In the genomic region with DNA sequence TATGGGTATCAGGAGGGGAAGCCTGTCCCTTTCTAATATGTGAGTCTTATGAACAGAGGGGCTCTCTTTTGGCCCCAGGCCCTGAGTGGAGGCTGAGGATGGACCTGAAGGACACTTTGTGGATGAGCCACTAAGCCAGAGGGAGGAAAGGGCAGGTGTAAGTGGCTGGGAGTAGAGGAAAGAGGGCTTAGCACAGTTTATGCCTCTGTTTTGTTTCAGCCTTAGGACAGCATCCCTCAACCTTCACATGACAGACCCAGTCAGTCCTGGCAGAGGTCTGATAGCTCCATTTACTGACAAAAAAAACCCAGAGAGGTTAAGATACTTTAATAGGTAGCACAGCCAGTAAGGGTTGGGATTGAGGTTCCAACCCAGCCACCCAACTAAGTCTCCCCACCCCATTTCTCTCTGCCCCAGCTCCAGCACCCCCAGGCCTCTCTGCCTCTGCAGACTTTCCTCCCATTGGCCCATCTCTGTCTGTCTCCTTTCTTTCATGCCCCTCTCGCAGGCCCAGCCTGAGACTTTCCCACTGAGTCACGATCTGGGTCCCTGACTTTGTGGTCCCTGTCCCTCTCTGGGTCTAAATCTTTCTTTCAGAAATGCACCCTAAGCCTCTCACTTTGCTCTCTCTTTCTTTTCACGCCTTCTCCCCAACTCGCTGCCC, we compare ENCODE assay signal across 2 cellular contexts.
A peak's percentile ranks its signal among the peaks of the same experiment; 100 is the strongest.
TF ChIP-seq lines count a peak whose summit lies in the region.

No MANE protein-coding gene starts in this region.

TF ChIP-seq in HepG2, 621 proteins besides CTCF, POLR2A, EP300 and RAD21:
- TF ChIP-seq SRSF1 (optimal IDR thresholded peaks at IDR 0.05; ENCODE audit: low read depth, low read length) (no peak), ZNF768 (CRISPR knock-in tag; IDR thresholded peaks at IDR 0.05) (0 out of 2 replicates have a peak, but pooled peaks have one; percentile 24)
TF ChIP-seq in HepG2: peak in this region for 1.

TF ChIP-seq in HEK293T, 16 proteins besides CTCF, POLR2A, EP300 and RAD21:
- TF ChIP-seq ZNF384 (IDR thresholded peaks at IDR 0.05) (no peak), ARNT (IDR thresholded peaks at IDR 0.05) (no peak), SP1 (IDR thresholded peaks at IDR 0.05) (no peak), PKNOX1 (IDR thresholded peaks at IDR 0.05) (no peak), FOXK2 (IDR thresholded peaks at IDR 0.05) (no peak), LEF1 (IDR thresholded peaks at IDR 0.05; ENCODE audit: borderline replicate concordance) (no peak), L3MBTL2 (conservative IDR thresholded peaks at IDR 0.05) (no peak), HDGF (IDR thresholded peaks at IDR 0.05; ENCODE audit: borderline replicate concordance) (no peak), NFRKB (IDR thresholded peaks at IDR 0.05) (no peak), ELF4 (IDR thresholded peaks at IDR 0.05) (no peak), TARDBP (IDR thresholded peaks at IDR 0.05) (no peak)
